In genomic region chr1:90027281-90027680, GRCh38 we compare ENCODE assay signal across 27 cellular contexts.
"Had no signal": no experiment of that assay in that cellular context is flagged by ENCODE, and none has a peak within 500 bp of the region (broad histone marks: within the 10 kb centered on the region; RNA-seq: fewer than 3 reads in every experiment).

No MANE protein-coding gene starts in this region.

- H3K27ac ChIP-seq: adrenal gland, body of pancreas, breast epithelium had no signal

- H3K4me1 ChIP-seq: adrenal gland, body of pancreas, breast epithelium had no signal

- H3K27me3 ChIP-seq: adrenal gland, body of pancreas, breast epithelium, MG63 had no signal

- H3K4me3 ChIP-seq: adrenal gland, body of pancreas, breast epithelium, MG63 had no signal

- DNase-seq: activated CD4-positive, alpha-beta T cell treated with anti-CD3 and anti-CD28 coated beads for 36 hours; activated CD4-positive, alpha-beta T cell treated with anti-CD3 and anti-CD28 coated beads, Interleukin-2, amount 10 ng/mL, durations not matched to agents 7 days and 5 days; activated CD4-positive, alpha-beta T cell treated with anti-CD3 and anti-CD28 coated beads, Interleukin-2, amount 50 U/mL, for 48 hours; activated CD8-positive, alpha-beta T cell treated with anti-CD3 and anti-CD28 coated beads, Interleukin-2, amount 10 ng/mL, durations not matched to agents 7 days and 5 days; activated gamma-delta T cell treated with Interleukin-2 at 50 U/mL for 16 hours; activated naive CD4-positive, alpha-beta T cell treated with anti-CD3 and anti-CD28 coated beads for 36 hours; activated T-cell treated with anti-CD3 and anti-CD28 coated beads, Interleukin-2, amount 50 U/mL, for 24 hours; adrenal gland; body of pancreas; cerebellar nuclear complex; Kasumi-1; KG1; MG63; NCI-H1048; NCI-H1105 treated with DMSO at 0.1 percent for 48 hours; NCI-H1436 treated with DMSO at 0.1 percent for 48 hours; NCI-H1694 treated with DMSO at 0.1 percent for 48 hours; NCI-H2029; NCI-H2107; NCI-H2171; NCI-H510A; NCI-H526; NCI-H748 treated with DMSO at 0.1 percent for 48 hours; NK-92 treated with Interleukin-12 subunit alpha and Interleukin-12 subunit beta, amount 100 ng/mL, for 24 hours; OCI-M1; Right ventricle myocardium superior had no signal

- H3K9me3 ChIP-seq: body of pancreas, breast epithelium, MG63 had no signal
